In the genomic region with DNA sequence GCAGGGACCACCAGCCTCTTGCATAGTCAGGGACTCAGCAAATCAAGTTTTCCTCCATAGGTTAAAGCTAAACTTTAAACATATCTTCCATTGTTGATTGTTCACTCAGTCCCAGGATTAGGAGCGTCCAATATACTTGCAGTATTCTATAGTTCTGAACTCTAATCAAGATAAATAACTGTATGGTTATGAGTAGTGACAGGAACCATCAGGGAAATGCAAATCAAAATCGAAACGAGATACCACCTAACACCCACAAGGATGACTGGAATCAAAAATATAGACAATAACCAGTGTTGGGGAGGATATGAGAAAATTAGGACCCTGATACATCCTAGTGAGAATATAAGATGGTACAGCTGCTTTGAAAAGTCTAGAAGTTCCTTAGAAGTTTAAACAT, we compare ENCODE assay signal across 29 cellular contexts.
"Had no signal": no experiment of that assay in that cellular context is flagged by ENCODE, and none has a peak within 500 bp of the region (broad histone marks: within the 10 kb centered on the region; RNA-seq: fewer than 3 reads in every experiment).

No MANE protein-coding gene starts in this region.

- H3K36me3 Mint-ChIP-seq: memory B cell, mesothelial cell of epicardium, naive B cell had no signal

- H3K27ac ChIP-seq: colonic mucosa, esophagus muscularis mucosa, foreskin keratinocyte, gastroesophageal sphincter, heart left ventricle, hepatocyte, prostate gland, right atrium auricular region, thoracic aorta, tibial nerve, vagina had no signal

- H3K4me3 Mint-ChIP-seq: memory B cell, mesothelial cell of epicardium, nephron progenitor cell had no signal

- H3K9me3 Mint-ChIP-seq: memory B cell, mesothelial cell of epicardium, naive B cell, nephron progenitor cell had no signal

- H3K4me3 ChIP-seq: colonic mucosa, esophagus muscularis mucosa, gastroesophageal sphincter, heart left ventricle, hepatocyte, lung, mucosa of descending colon, prostate gland, right atrium auricular region, smooth muscle cell, thoracic aorta, tibial nerve, vagina had no signal

- H3K4me2 ChIP-seq: hepatocyte, smooth muscle cell had no signal

- H3K9me3 ChIP-seq: colonic mucosa, esophagus muscularis mucosa, gastroesophageal sphincter, heart left ventricle, mucosa of descending colon, prostate gland, right atrium auricular region, thoracic aorta, tibial nerve, vagina had no signal

- H3K79me2 ChIP-seq: hepatocyte had no signal

- H3K27me3 Mint-ChIP-seq: memory B cell, naive B cell had no signal

- DNase-seq: colonic mucosa; dermis blood vessel endothelial cell; effector memory CD4-positive, alpha-beta T cell; foreskin keratinocyte; heart left ventricle; kidney; mucosa of descending colon; naive B cell; nephron progenitor cell; nucleus accumbens; stimulated activated CD4-positive, alpha-beta T cell treated with anti-CD3 and anti-CD28 coated beads, Interleukin-12 subunit alpha, Interleukin-12 subunit beta, amount 100 ng/mL, for 4 hours; stimulated activated CD4-positive, alpha-beta T cell treated with anti-CD3 and anti-CD28 coated beads, Interleukin-1b, Interleukin-23, amount 100 ng/mL, for 48 hours; stimulated activated CD4-positive, alpha-beta T cell treated with anti-CD3 and anti-CD28 coated beads, Interleukin-4, amount 100 ng/mL, for 1 hour; stimulated activated CD8-positive, alpha-beta memory T cell treated with anti-CD3 and anti-CD28 coated beads, Interleukin-4, amount 100 ng/mL, for 48 hours; stimulated activated naive CD4-positive, alpha-beta T cell treated with Interleukin-2 at 50 U/mL for 16 hours had no signal

- H2AFZ ChIP-seq: hepatocyte had no signal

- H3K36me3 ChIP-seq: colonic mucosa, esophagus muscularis mucosa, gastroesophageal sphincter, heart left ventricle, prostate gland, right atrium auricular region, thoracic aorta, tibial nerve, vagina had no signal

- H3K27me3 ChIP-seq: colonic mucosa, esophagus muscularis mucosa, foreskin keratinocyte, gastroesophageal sphincter, heart left ventricle, hepatocyte, right atrium auricular region, tibial nerve, vagina had no signal

- H3K4me1 ChIP-seq: colonic mucosa, prostate gland had no signal

- ATAC-seq: foreskin keratinocyte, gastroesophageal sphincter, heart left ventricle, left lobe of liver, mucosa of descending colon, sciatic nerve had no signal
